ENCODE assay signal across 11 cellular contexts in the genomic region with DNA sequence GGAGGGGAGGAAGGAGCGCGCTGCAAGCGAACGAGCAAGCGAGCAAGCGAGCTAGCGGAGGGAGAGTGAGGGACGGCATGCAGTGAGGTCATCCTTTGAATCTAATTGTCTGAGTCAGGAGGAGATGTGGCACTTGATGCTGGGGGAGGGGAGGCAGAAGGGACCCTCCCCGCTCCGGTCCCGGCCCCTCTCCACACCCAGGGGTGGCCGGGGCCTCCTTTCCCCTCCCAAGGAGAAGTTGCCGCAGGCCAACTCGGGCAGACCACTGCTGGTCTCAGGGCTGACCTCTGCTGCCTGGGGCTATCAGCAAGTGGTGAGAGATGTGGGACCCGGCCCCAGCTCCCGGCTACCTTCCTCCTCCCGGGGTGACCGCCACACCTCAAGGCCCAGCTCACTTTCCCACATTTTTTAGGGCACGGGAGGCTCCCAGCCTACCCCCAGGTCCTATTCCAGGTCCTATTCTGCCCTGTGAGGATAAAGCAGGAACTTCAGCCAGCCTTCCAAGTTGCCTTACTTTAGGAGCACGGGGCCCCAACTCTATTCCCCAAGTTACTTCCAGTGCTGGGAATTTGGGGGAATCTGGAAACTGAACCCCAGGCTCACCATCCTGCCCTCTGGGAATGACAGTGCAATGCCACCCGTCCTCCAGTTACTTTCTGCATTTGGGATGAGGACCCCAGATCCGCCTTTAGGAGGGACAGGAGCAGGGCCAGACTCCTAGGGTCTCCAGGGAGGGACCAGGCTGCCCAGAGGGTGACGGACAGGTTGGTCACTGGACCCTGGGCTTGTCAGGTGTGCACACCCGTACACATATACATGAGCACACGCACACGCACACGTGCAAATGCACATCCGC. TPM values are rescaled to one million over a fixed set of nuclear protein-coding genes. Genes with fewer than 3 reads are reported as not detected.
A peak's percentile ranks its signal among the peaks of the same experiment; 100 is the strongest.
DNase-seq lines count a peak whose midpoint lies in the region; ATAC-seq and TF ChIP-seq lines count a peak whose summit lies in the region.
"Had no signal": no experiment of that assay in that cellular context is flagged by ENCODE, and none has a peak within 500 bp of the region (broad histone marks: within the 10 kb centered on the region; RNA-seq: fewer than 3 reads in every experiment).

No MANE protein-coding gene starts in this region.

- intact Hi-C loops in CD8-positive, alpha-beta T cell (cut with DNase I, micrococcal nuclease): no loop called here
- intact Hi-C loops in mucosa of descending colon (cut with DNase I, micrococcal nuclease): no loop called here

- peaks cover 18% of the 10 kb centered on the region for H3K27me3 ChIP-seq in CD8-positive, alpha-beta T cell (ENCODE audit: insufficient read depth, low read length)
- no peaks in the 10 kb centered on the region for H3K27me3 ChIP-seq in neuron (ENCODE audit: insufficient read depth, low read length)

- H2AFZ ChIP-seq in neuron (ENCODE audit: low read depth, low read length): no peak overlapping the region

- no peak overlapping the region for H3K27ac Mint-ChIP-seq in CD8-positive, alpha-beta T cell

- H3K4me3 ChIP-seq in CD8-positive, alpha-beta T cell (ENCODE audit: low read depth, low read length): no peak overlapping the region
- H3K4me3 ChIP-seq in fibroblast of mammary gland (ENCODE audit: control insufficient read depth, low read depth, low read length) (no peak overlapping the region), neuron (ENCODE audit: low read length) (peak overlapping the region; percentile 41), mucosa of descending colon (no peak overlapping the region)

- H3K4me3 Mint-ChIP-seq in CD8-positive, alpha-beta T cell: peak overlapping the region; percentile 43

- DNase-seq in CD8-positive, alpha-beta T cell: no peak
- peak; percentile 19 for DNase-seq in NCI-H2227 treated with DMSO at 0.1 percent for 48 hours (lab: John Stamatoyannopoulos, UW)
- peak; percentile 53 for DNase-seq in fibroblast of mammary gland (ENCODE audit: low read depth)
- no peak for DNase-seq in NOMO-1 treated with dmso at 0.1 percent for 144 hours (lab: John Stamatoyannopoulos, UW; ENCODE audit: unreplicated experiment)
- DNase-seq in NCI-H1048 (lab: John Stamatoyannopoulos, UW): no peak
- DNase-seq in mucosa of descending colon: no peak
- no peak for DNase-seq in DMS153 treated with DMSO at 0.1 percent for 48 hours (lab: John Stamatoyannopoulos, UW; ENCODE audit: unreplicated experiment)

- H3K36me3 Mint-ChIP-seq in CD8-positive, alpha-beta T cell: no peaks in the 10 kb centered on the region

- peaks cover 67% of the 10 kb centered on the region for H3K27me3 Mint-ChIP-seq in CD8-positive, alpha-beta T cell (ENCODE audit: low read depth)

- POLR2A ChIA-PET in CD8-positive, alpha-beta T cell (lab: Charles Lee): no interaction called here

- TF ChIP-seq CTCF in CD8-positive, alpha-beta T cell (IDR thresholded peaks at IDR 0.05): no peak
- TF ChIP-seq CTCF in fibroblast of mammary gland (conservative IDR thresholded peaks at IDR 0.05; ENCODE audit: control insufficient read depth, insufficient read depth, low read depth, low read length): no peak
- TF ChIP-seq CTCF in mucosa of descending colon (IDR thresholded peaks at IDR 0.05): no peak

- H3K4me1 ChIP-seq in CD8-positive, alpha-beta T cell (ENCODE audit: insufficient read depth, low read length): peaks cover 8% of the 10 kb centered on the region
- H3K4me1 ChIP-seq in neuron (ENCODE audit: insufficient read depth, low read length) (peaks cover 81% of the 10 kb centered on the region), mucosa of descending colon (ENCODE audit: low read depth) (peaks cover 14% of the 10 kb centered on the region)

- ATAC-seq in CD8-positive, alpha-beta T cell: no peak
- no peak for ATAC-seq in mucosa of descending colon

- no peaks in the 10 kb centered on the region for H3K36me3 ChIP-seq in CD8-positive, alpha-beta T cell (ENCODE audit: insufficient read depth, low read length)
- H3K36me3 ChIP-seq in neuron (ENCODE audit: insufficient read depth, low read length) (peaks cover 15% of the 10 kb centered on the region), mucosa of descending colon (ENCODE audit: low read depth) (no peaks in the 10 kb centered on the region)

- no peaks in the 10 kb centered on the region for H3K9me3 ChIP-seq in CD8-positive, alpha-beta T cell (ENCODE audit: low read length)
- H3K9me3 ChIP-seq in neuron (ENCODE audit: low read length) (no peaks in the 10 kb centered on the region), mucosa of descending colon (no peaks in the 10 kb centered on the region)

- H3K9me3 Mint-ChIP-seq in CD8-positive, alpha-beta T cell: no peaks in the 10 kb centered on the region

- H3K4me1 Mint-ChIP-seq in CD8-positive, alpha-beta T cell (ENCODE audit: low read depth): peaks cover 15% of the 10 kb centered on the region

- H3K27ac ChIP-seq in CD8-positive, alpha-beta T cell (ENCODE audit: low read depth, low read length): no peak overlapping the region

- CTCF ChIA-PET in CD8-positive, alpha-beta T cell (lab: Charles Lee): interaction anchor here (0.6 to 2.5 kb wide), 2 partner anchors 25 to 326 kb away, joined by 3 to 7 read pairs; no protein-coding TSS in a partner anchor

RNA-seq across cellular contexts. Expression of a gene that starts 11.1 kb away (rescaled TPM):
- total RNA-seq in CD8-positive, alpha-beta T cell: not detected
- 10 to 100 TPM in 1 of 3 donors, 1 to 10 TPM in 2; 1.5 to 14.5 (median 7.7) TPM for total RNA-seq in mucosa of descending colon
- total RNA-seq: LHCN-M2 had no signal

RNA-seq across cellular contexts. Expression of a gene that starts 33.4 kb away (rescaled TPM):
- total RNA-seq in CD8-positive, alpha-beta T cell: 1 to 10 TPM; 4.4 to 5.1 TPM
- total RNA-seq in mucosa of descending colon: 10 to 100 TPM; 29.4 to 47.2 (median 39.4) TPM

RNA-seq across cellular contexts. Expression of a gene that starts 41.8 kb away (rescaled TPM):
- 10 to 100 TPM; 82.8 to 85.3 TPM for total RNA-seq in CD8-positive, alpha-beta T cell
- 10 to 100 TPM; 64.4 to 67.1 (median 64.7) TPM for total RNA-seq in mucosa of descending colon

RNA-seq across cellular contexts. Expression of a gene that starts 50.4 kb away (rescaled TPM):
- total RNA-seq in CD8-positive, alpha-beta T cell: not detected
- total RNA-seq in mucosa of descending colon: not detected
- total RNA-seq: mesenteric fat pad, subcutaneous adipose tissue had no signal

RNA-seq across cellular contexts. Expression of a gene that starts 55.7 kb away (rescaled TPM):
- total RNA-seq in CD8-positive, alpha-beta T cell: not detected
- 1 to 10 TPM; 1.4 to 2.0 (median 1.5) TPM for total RNA-seq in mucosa of descending colon
- total RNA-seq: mesenteric fat pad had no signal

Comparison
In these comparisons a context has a peak if more than half of its experiments do, and no peak if none do; other contexts are left out.
1. DNase-seq: peak in NCI-H2227 treated with DMSO at 0.1 percent for 48 hours (single experiment) and fibroblast of mammary gland (single experiment); none in CD8-positive, alpha-beta T cell (0 of 7), NOMO-1 treated with dmso at 0.1 percent for 144 hours (single experiment), NCI-H1048 (single experiment), mucosa of descending colon (0 of 3) and DMS153 treated with DMSO at 0.1 percent for 48 hours (single experiment).
2. RNA of a gene that starts 33.4 kb away (total RNA-seq): 29.4 to 47.2 TPM in mucosa of descending colon; 4.4 to 5.1 TPM in CD8-positive, alpha-beta T cell; every median in the first group is over 4 times any median in the second.